In the genomic region with DNA sequence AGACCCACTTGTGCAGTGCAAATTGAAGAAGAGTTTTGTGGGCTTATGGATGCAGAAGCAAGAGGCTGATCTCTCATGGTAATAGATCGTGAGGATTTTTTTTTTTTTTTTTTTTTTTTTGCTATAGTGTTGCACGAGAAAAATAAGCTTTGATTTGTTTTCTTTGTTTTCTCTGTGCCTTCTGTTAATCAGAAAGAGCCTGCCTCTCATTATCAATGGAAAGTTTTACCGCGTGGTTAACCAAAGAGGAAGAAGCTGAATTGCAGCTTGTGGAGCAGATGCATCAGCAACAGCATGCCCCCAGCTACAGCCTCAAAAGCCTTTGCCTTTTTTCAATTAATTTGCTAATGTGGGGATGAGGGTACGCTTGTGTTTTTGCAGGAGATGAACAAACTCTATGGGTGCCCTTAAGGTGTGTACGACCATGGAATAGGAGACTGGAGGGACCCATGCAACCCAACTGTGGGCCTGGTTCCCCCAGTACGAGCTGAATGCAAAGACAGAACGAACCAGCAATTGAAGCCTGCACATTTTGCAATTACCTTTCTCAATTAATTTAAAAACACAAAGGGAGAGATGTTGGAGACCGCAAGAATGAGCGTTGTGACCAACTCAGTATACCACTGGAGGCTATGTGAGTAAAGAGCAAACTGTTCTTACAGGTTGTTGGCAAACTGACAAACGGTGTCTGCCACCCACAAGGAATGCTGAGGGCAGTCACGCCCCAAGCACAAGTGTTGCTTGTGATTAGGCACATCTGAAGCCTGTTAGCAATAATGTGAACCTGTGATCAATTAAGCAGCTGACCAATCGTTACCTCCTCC, we compare ENCODE assay signal across 10 cellular contexts. TPM values are rescaled to one million over a fixed set of nuclear protein-coding genes. Genes with fewer than 3 reads are reported as not detected.
DNase-seq lines count a peak whose midpoint lies in the region; ATAC-seq, FAIRE-seq and TF ChIP-seq lines count a peak whose summit lies in the region.
"Had no signal": no experiment of that assay in that cellular context is flagged by ENCODE, and none has a peak within 500 bp of the region (broad histone marks: within the 10 kb centered on the region; RNA-seq: fewer than 3 reads in every experiment).

No MANE protein-coding gene starts in this region.

- no peaks in the 10 kb centered on the region for H3K79me2 ChIP-seq in osteoblast (ENCODE audit: insufficient read depth, low read length)

- TF ChIP-seq CTCF in lung (IDR thresholded peaks at IDR 0.05; ENCODE audit: control extremely low read depth, extremely low read depth) (no peak), psoas muscle (IDR thresholded peaks at IDR 0.05) (no peak), GM10248 (IDR thresholded peaks at IDR 0.05; ENCODE audit: control extremely low read depth, extremely low read depth, low read depth, missing control alignments) (no peak), osteoblast (IDR thresholded peaks at IDR 0.05; ENCODE audit: extremely low read depth, low read depth, low read length) (no peak)

- 35 to 53% methylated on average over 13 of the region's 13 CpGs for WGBS in lung, 2 donors
- 74 to 78% (median 76%) methylated on average over 13 of the region's 13 CpGs for WGBS in psoas muscle, 3 donors

- DNase-seq in RPMI7951 (ENCODE audit: low read depth): peak; percentile 26
- DNase-seq in lung (ENCODE audit: low spot score): peak; percentile 71
- DNase-seq in psoas muscle: no peak
- DNase-seq in GM10248 (ENCODE audit: extremely low spot score): no peak
- no peak for DNase-seq in GM12892 (ENCODE audit: insufficient read length)
- DNase-seq in osteoblast (ENCODE audit: insufficient read length, low spot score, missing footprints): no peak
- DNase-seq: gastrocnemius medialis, NCI-H1092 had no signal

- no peak overlapping the region for H2AFZ ChIP-seq in osteoblast (ENCODE audit: low read length)

- CTCF ChIA-PET in GM10248 (lab: Yijun Ruan, JAX): interaction anchor here (1.2 to 2.8 kb wide), 3 partner anchors 17 to 57 kb away, joined by 3 to 7 read pairs (median 4); no protein-coding TSS in a partner anchor

- ATAC-seq in GM18511 (IDR thresholded peaks at IDR 0.05; ENCODE audit: unreplicated experiment) (peak; percentile 74), HG02610 (IDR thresholded peaks at IDR 0.05; ENCODE audit: unreplicated experiment) (peak; percentile 53), lung (ENCODE audit: insufficient read depth, low FRiP score) (peak; percentile 53), psoas muscle (no peak)
- ATAC-seq: gastrocnemius medialis had no signal

- H3K27ac ChIP-seq in lung (ENCODE audit: low read depth in 1 of 2, low read length in 1 of 2): peak overlapping the region in 1 of 2 donors; percentile 27
- H3K27ac ChIP-seq in psoas muscle: no peak overlapping the region
- no peak overlapping the region for H3K27ac ChIP-seq in osteoblast (ENCODE audit: low read depth, low read length)
- H3K27ac ChIP-seq: gastrocnemius medialis had no signal

- POLR2A ChIA-PET in GM10248 (lab: Yijun Ruan, JAX): no interaction called here

- TF ChIP-seq POLR2A in GM12892 (IDR thresholded peaks at IDR 0.05; ENCODE audit: low read depth, low read length): no peak

- H4K20me1 ChIP-seq in osteoblast (ENCODE audit: insufficient read depth, low read length): no peaks in the 10 kb centered on the region

- intact Hi-C loops in psoas muscle (cut with DNase I): no loop called here

- H3K9me3 ChIP-seq in lung (ENCODE audit: control insufficient read depth in 2 of 2, insufficient read depth in 1 of 2, low read length in 1 of 2): no peaks in the 10 kb centered on the region
- H3K9me3 ChIP-seq in psoas muscle: no peaks in the 10 kb centered on the region
- no peaks in the 10 kb centered on the region for H3K9me3 ChIP-seq in osteoblast (ENCODE audit: low read depth, low read length)

- no peaks in the 10 kb centered on the region for H3K36me3 ChIP-seq in lung (ENCODE audit: control insufficient read depth in 2 of 2, insufficient read depth in 2 of 2, low read length in 2 of 2)
- no peaks in the 10 kb centered on the region for H3K36me3 ChIP-seq in psoas muscle (ENCODE audit: insufficient read depth in 1 of 2, low read depth in 1 of 2)
- H3K36me3 ChIP-seq in osteoblast (ENCODE audit: insufficient read depth, low read length): no peaks in the 10 kb centered on the region
- H3K36me3 ChIP-seq: gastrocnemius medialis had no signal

- H3K4me2 ChIP-seq in osteoblast (ENCODE audit: insufficient read depth, low read length): no peak overlapping the region

- no peak for FAIRE-seq in GM12892 (lab: Jason Lieb, UNC)

- H3K27me3 ChIP-seq in lung (ENCODE audit: control insufficient read depth, insufficient read depth) (no peaks in the 10 kb centered on the region), psoas muscle (ENCODE audit: insufficient read depth in 3 of 3, low read length in 2 of 3) (no peaks in the 10 kb centered on the region), osteoblast (ENCODE audit: insufficient read depth, low read length) (no peaks in the 10 kb centered on the region)
- H3K27me3 ChIP-seq: gastrocnemius medialis had no signal

- H3K4me3 ChIP-seq in lung (no peak overlapping the region), psoas muscle (no peak overlapping the region), osteoblast (ENCODE audit: insufficient read depth, low read length) (no peak overlapping the region)
- H3K4me3 ChIP-seq: gastrocnemius medialis had no signal

- H3K4me1 ChIP-seq in lung (ENCODE audit: control insufficient read depth in 2 of 2, insufficient read depth in 2 of 2, low read length in 2 of 2) (peaks cover 0 to 2% of the 10 kb centered on the region in 2 donors), psoas muscle (no peaks in the 10 kb centered on the region), osteoblast (ENCODE audit: insufficient read depth, low read length) (no peaks in the 10 kb centered on the region)
- H3K4me1 ChIP-seq: gastrocnemius medialis had no signal

RNA-seq across cellular contexts. Expression of a gene that starts 58.6 kb away (rescaled TPM):
- total RNA-seq in RPMI7951 (2014; rRNA removed; shearing (Covaris generic)): 31.8 and 42.2 TPM in 2 replicates
- total RNA-seq in lung: 10 to 100 TPM; 30.0 to 49.8 TPM
- 10 to 100 TPM; 27.1 to 30.1 TPM for polyA plus RNA-seq in lung
- 10 to 100 TPM; 25.2 to 46.8 (median 29.3) TPM for total RNA-seq in psoas muscle
- 100 to 1,000 TPM in 1 of 3 donors, 10 to 100 TPM in 2; 15.2 to 171 (median 21.0) TPM for polyA plus RNA-seq in psoas muscle
- polyA plus RNA-seq in GM12892 (2012; ENCODE audit: missing spikeins): 0.38 TPM
- total RNA-seq in osteoblast: 5.0 and 6.5 TPM in 2 replicates

Comparison
In these comparisons a context has a peak if more than half of its experiments do, and no peak if none do; other contexts are left out.
1. ATAC-seq: peak in GM18511 (single experiment), HG02610 (single experiment) and lung (single experiment); none in psoas muscle (0 of 4).
2. DNase-seq: peak in RPMI7951 (single experiment) and lung (single experiment); none in psoas muscle (0 of 2), GM10248 (single experiment), GM12892 (single experiment) and osteoblast (single experiment).